In genomic region chr15:33315044-33315443, GRCh38 we compare ENCODE assay signal across 8 cellular contexts. TPM values are rescaled to one million over a fixed set of nuclear protein-coding genes. Genes with fewer than 3 reads are reported as not detected.
"Had no signal": no experiment of that assay in that cellular context is flagged by ENCODE, and none has a peak within 500 bp of the region (broad histone marks: within the 10 kb centered on the region; RNA-seq: fewer than 3 reads in every experiment).

No MANE protein-coding gene starts in this region.

- H3K9ac ChIP-seq: KMS-11 had no signal

- H3K4me2 ChIP-seq: KMS-11 had no signal

- ATAC-seq: HepG2 had no signal

- H3K27ac Mint-ChIP-seq: H9, IgD-negative memory B cell had no signal

- H3K27ac ChIP-seq: HL-60, KMS-11 had no signal

- H3K4me3 Mint-ChIP-seq: H9, IgD-negative memory B cell had no signal

- DNase-seq: GOT3, H9, HCEC 1CT, KBM-7 had no signal

- H3K9me3 Mint-ChIP-seq: H9, IgD-negative memory B cell had no signal

RNA-seq across cellular contexts. Expression of gene RYR3, which starts 4.3 kb away (rescaled TPM):
- total RNA-seq: HepG2 had no signal
- polyA plus RNA-seq: HepG2 had no signal
